8 cellular contexts compared by ENCODE assay signal in genomic region chr11:106021181-106021966, GRCh38. TPM values are rescaled to one million over a fixed set of nuclear protein-coding genes. Genes with fewer than 3 reads are reported as not detected.
DNase-seq lines count a peak whose midpoint lies in the region; ATAC-seq and TF ChIP-seq lines count a peak whose summit lies in the region.

No MANE protein-coding gene starts in this region.

- no peaks in the 10 kb centered on the region for H3K9me3 ChIP-seq in Peyer's patch

- no peaks in the 10 kb centered on the region for H3K9me3 Mint-ChIP-seq in nephron progenitor cell

- H3K27ac Mint-ChIP-seq in nephron progenitor cell: peak overlapping the region; percentile 97

- POLR2A ChIA-PET in AG04449 (lab: Yijun Ruan, JAX): no interaction called here

- H3K36me3 ChIP-seq in Peyer's patch: no peaks in the 10 kb centered on the region

- peak overlapping the region; percentile 96 for H3K4me3 Mint-ChIP-seq in nephron progenitor cell

- DNase-seq in AG04449 (ENCODE audit: low read depth, low spot score) (no peak), Peyer's patch (peak in 1 of 3 donors; percentile 27), epithelial cell of proximal tubule (ENCODE audit: low read depth) (no peak), nephron progenitor cell (no peak), middle frontal gyrus (ENCODE audit: extremely low spot score, low spot score) (no peak)

- peak overlapping the region; percentile 61 to 87 (median 64) for H3K27ac ChIP-seq in Peyer's patch

- TF ChIP-seq POLR2A in Peyer's patch (IDR thresholded peaks at IDR 0.05): no peak

- H3K4me1 ChIP-seq in Peyer's patch: peaks cover 0 to 23% (median 6%) of the 10 kb centered on the region in 4 donors

- ATAC-seq in GM18858 (IDR thresholded peaks at IDR 0.05; ENCODE audit: unreplicated experiment): peak; percentile 0
- peak; percentile 14 for ATAC-seq in HG03064 (IDR thresholded peaks at IDR 0.05; ENCODE audit: low read depth, unreplicated experiment)
- no peak for ATAC-seq in activated CD4-positive, CD25-positive, alpha-beta regulatory T cell treated with anti-CD3 and anti-CD28 coated beads, Interleukin-2, amount 50 U/mL, for 24 hours

- peaks cover 45% of the 10 kb centered on the region for H3K4me1 Mint-ChIP-seq in nephron progenitor cell

- peaks cover 14% of the 10 kb centered on the region for H3K36me3 Mint-ChIP-seq in nephron progenitor cell (ENCODE audit: low read depth)

- TF ChIP-seq CTCF in AG04449 (IDR thresholded peaks at IDR 0.05; ENCODE audit: insufficient read depth, low read length, missing control alignments) (no peak), Peyer's patch (IDR thresholded peaks at IDR 0.05) (no peak), epithelial cell of proximal tubule (conservative IDR thresholded peaks at IDR 0.05; ENCODE audit: low read depth, low read length) (no peak), nephron progenitor cell (IDR thresholded peaks at IDR 0.05) (no peak)

- H3K27me3 Mint-ChIP-seq in nephron progenitor cell (ENCODE audit: low read depth, poor library complexity): no peaks in the 10 kb centered on the region

- H3K27me3 ChIP-seq in Peyer's patch: no peaks in the 10 kb centered on the region

- CTCF ChIA-PET in AG04449 (lab: Yijun Ruan, JAX): interaction anchor here (1.3 kb wide), 1 partner anchor 56 kb away, joined by 3 read pairs; the partner anchor contains the start of genes AASDHPPT and KBTBD3

- H3K4me3 ChIP-seq in AG04449 (ENCODE audit: low read depth, low read length): peak overlapping the region; percentile 92
- H3K4me3 ChIP-seq in Peyer's patch: peak overlapping the region; percentile 72 to 85 (median 80)
- H3K4me3 ChIP-seq in epithelial cell of proximal tubule (ENCODE audit: low read depth, low read length): peak overlapping the region; percentile 87

RNA-seq across cellular contexts. Expression of gene MSANTD4, which starts 0.7 kb away (rescaled TPM):
- total RNA-seq in Peyer's patch (10 to 100 TPM in 3 of 4 donors, 1 to 10 TPM in 1; 6.9 to 79.2 (median 12.8) TPM), epithelial cell of proximal tubule (14.9 and 24.4 TPM in 2 replicates)

RNA-seq across cellular contexts. Expression of gene KBTBD3, which starts 55.8 kb away (rescaled TPM):
- total RNA-seq in Peyer's patch: 10 to 100 TPM in 3 of 4 donors, 1 to 10 TPM in 1; 1.7 to 15.4 (median 11.9) TPM
- 4.2 and 5.2 TPM in 2 replicates for total RNA-seq in epithelial cell of proximal tubule

RNA-seq across cellular contexts. Expression of gene AASDHPPT, which starts 56.1 kb away (rescaled TPM):
- 10 to 100 TPM; 17.9 to 25.6 (median 22.6) TPM for total RNA-seq in Peyer's patch
- 48.8 and 60.8 TPM in 2 replicates for total RNA-seq in epithelial cell of proximal tubule

Comparison
In these comparisons a context has a peak if more than half of its experiments do, and no peak if none do; other contexts are left out.
1. ATAC-seq: peak in GM18858 (single experiment) and HG03064 (single experiment); none in activated CD4-positive, CD25-positive, alpha-beta regulatory T cell treated with anti-CD3 and anti-CD28 coated beads, Interleukin-2, amount 50 U/mL, for 24 hours (0 of 2).
2. Peak in every context shown above with its lines, with median percentiles within 50 percentile points of each other: H3K4me3 ChIP-seq.